Comparison of ENCODE assay signal across 29 cellular contexts in the genomic region with DNA sequence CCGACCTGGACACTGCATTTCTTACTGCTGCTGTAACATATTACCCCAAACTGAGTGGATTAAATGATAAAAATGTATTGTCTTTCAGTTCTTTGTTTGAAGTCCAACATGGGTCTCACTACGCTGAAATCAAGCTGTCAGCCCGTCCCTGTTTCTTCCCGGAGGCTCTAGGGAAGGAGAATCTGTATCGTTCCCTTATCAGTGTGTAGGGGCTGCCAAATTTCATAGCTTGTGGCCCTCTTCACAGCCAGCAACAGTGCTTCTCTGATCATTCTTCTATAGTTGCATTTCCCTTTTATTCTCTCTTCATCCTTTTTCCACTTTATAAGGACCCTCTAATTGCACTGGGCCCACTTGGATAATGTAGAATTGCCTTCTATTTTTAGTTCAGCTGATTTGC.
"Had no signal": no experiment of that assay in that cellular context is flagged by ENCODE, and none has a peak within 500 bp of the region (broad histone marks: within the 10 kb centered on the region; RNA-seq: fewer than 3 reads in every experiment).

No MANE protein-coding gene starts in this region.

- H3K4me1 ChIP-seq: pancreas, prostate gland, right lobe of liver, sigmoid colon, stomach, suprapubic skin, testis, tibial artery, transverse colon, upper lobe of right lung, uterus had no signal

- ATAC-seq: naive thymus-derived CD4-positive, alpha-beta T cell; natural killer cell; pancreas; right lobe of liver; stimulated activated effector memory CD8-positive, alpha-beta T cell treated with anti-CD3 and anti-CD28 coated beads, Interleukin-12 subunit alpha, Interleukin-12 subunit beta, amount 100 ng/mL, for 72 hours; stimulated activated naive B cell treated with anti-CD40 and anti-IgM and Interleukin-4, amounts not matched to agents 10 μg/mL and 1 μg/mL and 100 μg/mL, for 72 hours; upper lobe of right lung had no signal

- DNase-seq: naive thymus-derived CD4-positive, alpha-beta T cell; natural killer cell; nucleus accumbens; pancreas; retina; right cardiac atrium; right lobe of liver; sigmoid colon; small intestine; stimulated activated CD4-positive, alpha-beta T cell treated with anti-CD3 and anti-CD28 coated beads, Interleukin-15, amount 100 ng/mL, for 24 hours; stimulated activated CD4-positive, alpha-beta T cell treated with anti-CD3 and anti-CD28 coated beads, Interleukin-2, amount 100 ng/mL, for 24 hours; stimulated activated CD4-positive, alpha-beta T cell treated with anti-CD3 and anti-CD28 coated beads, Interleukin-2, amount 100 ng/mL, for 48 hours; stimulated activated CD4-positive, alpha-beta T cell treated with anti-CD3 and anti-CD28 coated beads, Interleukin-4, amount 100 ng/mL, for 24 hours; stimulated activated naive B cell treated with anti-CD40 and anti-IgM and Interleukin-4, amounts not matched to agents 10 μg/mL and 1 μg/mL and 100 μg/mL, for 72 hours; stimulated activated naive CD4-positive, alpha-beta T cell treated with Interleukin-2 at 50 U/mL for 16 hours; stomach; substantia nigra; testis; tibial artery; transverse colon; upper lobe of right lung; uterus had no signal

- H3K4me3 Mint-ChIP-seq: natural killer cell; nephron; stimulated activated effector memory CD8-positive, alpha-beta T cell treated with anti-CD3 and anti-CD28 coated beads, Interleukin-12 subunit alpha, Interleukin-12 subunit beta, amount 100 ng/mL, for 72 hours; stimulated activated naive B cell treated with anti-CD40 and anti-IgM and Interleukin-4, amounts not matched to agents 10 μg/mL and 1 μg/mL and 100 μg/mL, for 72 hours; stimulated activated naive CD8-positive, alpha-beta T cell treated with anti-CD3 and anti-CD28 coated beads, Interleukin-15, Interleukin-2, amounts not matched to agents 100 ng/mL and 50 ng/mL, for 24 hours; type B pancreatic cell had no signal

- H3K27ac ChIP-seq: neutrophil, pancreas, prostate gland, right lobe of liver, sigmoid colon, stomach, suprapubic skin, testis, tibial artery, transverse colon, upper lobe of right lung, uterus had no signal

- H3K27me3 ChIP-seq: neutrophil, pancreas, right lobe of liver, sigmoid colon, stomach, suprapubic skin, testis, tibial artery, transverse colon, upper lobe of right lung, uterus had no signal

- H3K4me1 Mint-ChIP-seq: naive thymus-derived CD4-positive, alpha-beta T cell; natural killer cell; nephron; stimulated activated effector memory CD8-positive, alpha-beta T cell treated with anti-CD3 and anti-CD28 coated beads, Interleukin-12 subunit alpha, Interleukin-12 subunit beta, amount 100 ng/mL, for 72 hours; stimulated activated naive B cell treated with anti-CD40 and anti-IgM and Interleukin-4, amounts not matched to agents 10 μg/mL and 1 μg/mL and 100 μg/mL, for 72 hours had no signal

- H3K27me3 Mint-ChIP-seq: naive thymus-derived CD4-positive, alpha-beta T cell; stimulated activated naive B cell treated with anti-CD40 and anti-IgM and Interleukin-4, amounts not matched to agents 10 μg/mL and 1 μg/mL and 100 μg/mL, for 72 hours; stimulated activated naive CD8-positive, alpha-beta T cell treated with anti-CD3 and anti-CD28 coated beads, Interleukin-15, Interleukin-2, amounts not matched to agents 100 ng/mL and 50 ng/mL, for 24 hours; type B pancreatic cell had no signal

- H3K9me3 ChIP-seq: testis had no signal

- H3K4me3 ChIP-seq: pancreas, prostate gland, right lobe of liver, sigmoid colon, stomach, suprapubic skin, testis, tibial artery, transverse colon, upper lobe of right lung, uterus had no signal

- H3K27ac Mint-ChIP-seq: naive thymus-derived CD4-positive, alpha-beta T cell; natural killer cell; nephron; stimulated activated effector memory CD8-positive, alpha-beta T cell treated with anti-CD3 and anti-CD28 coated beads, Interleukin-12 subunit alpha, Interleukin-12 subunit beta, amount 100 ng/mL, for 72 hours; stimulated activated naive B cell treated with anti-CD40 and anti-IgM and Interleukin-4, amounts not matched to agents 10 μg/mL and 1 μg/mL and 100 μg/mL, for 72 hours; stimulated activated naive CD8-positive, alpha-beta T cell treated with anti-CD3 and anti-CD28 coated beads, Interleukin-15, Interleukin-2, amounts not matched to agents 100 ng/mL and 50 ng/mL, for 24 hours; type B pancreatic cell had no signal

- H3K36me3 ChIP-seq: uterus had no signal
